ENCODE assay signal across 28 cellular contexts in the genomic region with DNA sequence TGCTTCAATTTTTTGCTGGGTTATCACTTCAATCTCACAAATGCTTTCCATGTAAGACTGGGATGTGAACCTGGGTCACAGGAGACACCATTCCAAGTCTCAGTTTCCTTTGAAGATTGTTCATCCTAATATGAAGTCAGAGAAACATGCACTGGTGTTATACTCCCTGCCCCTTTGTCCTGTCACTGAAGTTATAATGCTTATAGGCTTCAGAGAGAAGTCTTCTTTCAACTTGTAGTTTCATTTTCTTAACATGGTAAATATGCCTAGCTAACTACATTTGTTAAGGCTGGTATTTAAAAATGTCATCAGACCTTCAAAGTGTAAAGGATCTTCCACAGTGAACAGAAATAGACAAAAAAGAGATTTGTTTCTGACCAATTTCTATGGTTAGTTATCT.
"Had no signal": no experiment of that assay in that cellular context is flagged by ENCODE, and none has a peak within 500 bp of the region (broad histone marks: within the 10 kb centered on the region; RNA-seq: fewer than 3 reads in every experiment).

No MANE protein-coding gene starts in this region.

- H3K27ac ChIP-seq: KMS-11, Peyer's patch, SJSA1 had no signal

- ATAC-seq: T-cell had no signal

- H3K36me3 ChIP-seq: MG63, Peyer's patch, SJSA1 had no signal

- H3K4me2 ChIP-seq: KMS-11, SK-N-SH had no signal

- H3K9me2 ChIP-seq: SK-N-SH had no signal

- H3K27me3 ChIP-seq: MG63, Peyer's patch, SJSA1 had no signal

- H3K4me3 ChIP-seq: MG63, Peyer's patch, SJSA1 had no signal

- H3K4me1 ChIP-seq: Peyer's patch, SJSA1 had no signal

- H3K9me3 ChIP-seq: MG63, Peyer's patch, SK-N-SH had no signal

- H3K9ac ChIP-seq: KMS-11, SK-N-SH had no signal

- DNase-seq: Karpas-422, MG63, MV-4-11, NCI-H1092, NCI-H1105, NCI-H1417 treated with DMSO at 0.1 percent for 48 hours, NCI-H1436 treated with DMSO at 0.1 percent for 48 hours, NCI-H1694 treated with DMSO at 0.1 percent for 48 hours, NCI-H187 treated with DMSO at 0.1 percent for 48 hours, NCI-H2029, NCI-H2081, NCI-H226, NCI-H446 treated with DMSO at 0.1 percent for 48 hours, NCI-H510A, NCI-H524, NCI-H526, NCI-H69, NCI-H748 treated with DMSO at 0.1 percent for 48 hours, NCI-H82, PC-3, Peyer's patch, Right ventricle myocardium superior, RPMI8226, SHP77 treated with DMSO at 0.1 percent for 48 hours, SK-N-SH, T-cell had no signal
